ENCODE assay signal across 8 cellular contexts in the genomic region with DNA sequence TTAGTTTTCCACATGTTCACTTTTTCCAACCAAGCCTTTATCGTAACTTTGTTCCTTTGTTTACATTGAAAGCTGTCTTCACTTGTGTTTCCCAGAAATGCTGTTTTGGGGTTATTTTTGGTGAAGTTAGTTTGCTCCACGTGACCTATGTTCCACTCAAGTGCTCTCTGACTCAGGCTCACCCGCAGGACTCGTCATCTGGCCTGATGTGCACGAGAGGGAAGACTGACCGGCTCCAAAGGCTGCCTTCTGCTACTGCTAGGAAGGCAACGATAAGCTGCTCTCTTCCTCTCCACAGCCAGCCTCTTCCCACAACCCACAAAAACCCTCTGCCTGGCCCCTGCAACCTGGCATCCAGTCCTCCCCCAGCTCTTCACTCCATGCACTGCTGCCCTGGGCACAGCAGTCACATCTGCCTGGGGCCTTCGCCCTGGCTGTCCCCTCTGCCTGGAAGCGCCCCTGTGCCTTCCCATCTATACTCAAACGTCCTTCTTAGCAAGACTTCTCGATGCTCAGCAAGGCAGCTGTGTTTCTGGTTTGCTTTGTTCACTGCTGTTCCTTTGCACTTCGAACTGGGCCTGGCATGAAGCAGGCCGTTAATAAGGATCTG. TPM values are rescaled to one million over a fixed set of nuclear protein-coding genes. Genes with fewer than 3 reads are reported as not detected.
DNase-seq lines count a peak whose midpoint lies in the region; ATAC-seq and TF ChIP-seq lines count a peak whose summit lies in the region.

No MANE protein-coding gene starts in this region.

- TF ChIP-seq POLR2A in Peyer's patch (IDR thresholded peaks at IDR 0.05), result peak in 1 of 2 donors; percentile 26
- peak; percentile 39 to 70 for TF ChIP-seq POLR2A in adrenal gland (IDR thresholded peaks at IDR 0.05)

- H3K36me3 ChIP-seq in Peyer's patch (no peaks in the 10 kb centered on the region), adrenal gland (replicated peaks in 1 of 2) (peaks cover 0 to 1% of the 10 kb centered on the region in 2 donors), left ventricle myocardium inferior (peaks cover under 1% of the 10 kb centered on the region)

- peaks cover 7 to 60% (median 20%) of the 10 kb centered on the region in 4 donors for H3K4me1 ChIP-seq in Peyer's patch
- H3K4me1 ChIP-seq in adrenal gland (replicated peaks in 1 of 2), result peaks cover 55 to 71% of the 10 kb centered on the region in 2 donors
- peaks cover 91% of the 10 kb centered on the region for H3K4me1 ChIP-seq in left ventricle myocardium inferior

- peak; percentile 42 to 86 (median 67) for DNase-seq in Peyer's patch
- DNase-seq in adrenal gland, result peak; percentile 81 to 95 (median 92)
- peak; percentile 61 for DNase-seq in left ventricle myocardium inferior
- DNase-seq in sciatic nerve (ENCODE audit: low spot score), result peak; percentile 86
- no peak for DNase-seq in NCI-H526 treated with DMSO at 0.1 percent for 48 hours (lab: John Stamatoyannopoulos, UW)
- no peak for DNase-seq in NK-92 treated with Interleukin-12 subunit alpha and Interleukin-12 subunit beta, amount 100 ng/mL, for 24 hours (lab: John Stamatoyannopoulos, UW)

- no peaks in the 10 kb centered on the region for H3K27me3 ChIP-seq in Peyer's patch
- no peaks in the 10 kb centered on the region for H3K27me3 ChIP-seq in adrenal gland
- no peaks in the 10 kb centered on the region for H3K27me3 ChIP-seq in left ventricle myocardium inferior (ENCODE audit: low read depth)

- ATAC-seq in GM19463 (IDR thresholded peaks at IDR 0.05; ENCODE audit: unreplicated experiment) (peak; percentile 63), sciatic nerve (peak; percentile 95), HG03159 (IDR thresholded peaks at IDR 0.05; ENCODE audit: unreplicated experiment) (no peak)

- H3K4me3 ChIP-seq in Peyer's patch (peak overlapping the region in 2 of 4 donors; percentile 21 to 30), adrenal gland (peak overlapping the region in 1 of 4 donors; percentile 20), left ventricle myocardium inferior (peak overlapping the region; percentile 44)

- 5 to 9% (median 7%) methylated on average over 13 of the region's 13 CpGs for WGBS in adrenal gland, 4 donors

- H3K9me3 ChIP-seq in Peyer's patch, result no peaks in the 10 kb centered on the region
- H3K9me3 ChIP-seq in adrenal gland (replicated peaks in 1 of 3), result no peaks in the 10 kb centered on the region
- no peaks in the 10 kb centered on the region for H3K9me3 ChIP-seq in left ventricle myocardium inferior (replicated peaks)

- intact Hi-C loops in adrenal gland (cut with DNase I) (no loop called here), left ventricle myocardium inferior (cut with micrococcal nuclease) (no loop called here), sciatic nerve (cut with DNase I) (no loop called here)

- no peak for TF ChIP-seq CTCF in Peyer's patch (IDR thresholded peaks at IDR 0.05)
- no peak for TF ChIP-seq CTCF in adrenal gland (IDR thresholded peaks at IDR 0.05)
- TF ChIP-seq CTCF in left ventricle myocardium inferior (IDR thresholded peaks at IDR 0.05; ENCODE audit: borderline replicate concordance), result no peak

- H3K27ac ChIP-seq in Peyer's patch (peak overlapping the region; percentile 64 to 96 (median 85)), adrenal gland (peak overlapping the region; percentile 96 to 100 (median 98)), left ventricle myocardium inferior (replicated peaks) (peak overlapping the region; percentile 88)

RNA-seq across cellular contexts. Expression of a gene that starts 28.0 kb away (rescaled TPM):
- total RNA-seq in Peyer's patch, result 10 to 100 TPM; 28.1 to 68.9 (median 55.9) TPM
- 10 to 100 TPM; 17.9 to 49.8 (median 35.2) TPM for total RNA-seq in adrenal gland
- 10 to 100 TPM; 10.6 to 26.3 (median 20.2) TPM for polyA plus RNA-seq in adrenal gland
- 15.9 TPM for total RNA-seq in left ventricle myocardium inferior
- 28.4 TPM for total RNA-seq in sciatic nerve

Comparison
In these comparisons a context has a peak if more than half of its experiments do, and no peak if none do; other contexts are left out.
1. DNase-seq: peak in Peyer's patch (3 of 3), adrenal gland (7 of 7), left ventricle myocardium inferior (single experiment) and sciatic nerve (single experiment); none in NCI-H526 treated with DMSO at 0.1 percent for 48 hours (single experiment) and NK-92 treated with Interleukin-12 subunit alpha and Interleukin-12 subunit beta, amount 100 ng/mL, for 24 hours (single experiment).
2. Peak in every context shown above with its lines, with median percentiles within 50 percentile points of each other: H3K27ac ChIP-seq.